In the genomic region with DNA sequence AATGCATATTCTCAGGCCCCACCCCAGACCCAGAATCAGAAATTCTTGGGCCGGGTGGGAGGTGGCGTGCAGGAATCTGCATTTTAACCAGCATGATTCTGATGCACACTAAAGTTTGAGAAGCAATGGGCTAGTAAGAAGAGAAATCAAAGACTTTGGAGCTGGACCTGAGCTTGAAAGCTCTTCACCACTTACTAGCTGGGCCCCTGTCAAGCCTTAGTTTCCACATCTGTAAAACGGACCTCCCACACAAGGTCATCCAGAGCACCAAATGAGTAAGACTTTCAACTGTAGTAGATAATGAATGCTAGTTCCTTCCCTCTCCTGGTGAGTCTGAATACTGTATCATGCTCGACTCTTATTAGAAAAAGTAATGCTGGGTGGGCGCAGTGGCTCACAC, we compare ENCODE assay signal across 30 cellular contexts.
"Had no signal": no experiment of that assay in that cellular context is flagged by ENCODE, and none has a peak within 500 bp of the region (broad histone marks: within the 10 kb centered on the region; RNA-seq: fewer than 3 reads in every experiment).

No MANE protein-coding gene starts in this region.

- H3K4me1 ChIP-seq: esophagus muscularis mucosa, foreskin keratinocyte, gastrocnemius medialis had no signal

- H3K4me3 ChIP-seq: coronary artery, dorsolateral prefrontal cortex, esophagus muscularis mucosa, gastrocnemius medialis, heart left ventricle had no signal

- H3K27me3 ChIP-seq: brain microvascular endothelial cell, dorsolateral prefrontal cortex, esophagus muscularis mucosa, gastrocnemius medialis, heart left ventricle had no signal

- H3K36me3 Mint-ChIP-seq: activated naive CD4-positive, alpha-beta T cell treated with anti-CD3 and anti-CD28 coated beads, Interleukin-2, amount 10 ng/mL, durations not matched to agents 7 days and 5 days had no signal

- H3K36me3 ChIP-seq: brain microvascular endothelial cell, gastrocnemius medialis, WERI-Rb-1 had no signal

- DNase-seq: activated B cell treated with CpG ODN at 0.5 μM for 24 hours; activated CD4-positive, alpha-beta memory T cell treated with anti-CD3 and anti-CD28 coated beads, Interleukin-2, amount 10 ng/mL, durations not matched to agents 7 days and 5 days; activated CD4-positive, alpha-beta T cell treated with anti-CD3 and anti-CD28 coated beads, Interleukin-2, amount 10 ng/mL, durations not matched to agents 24 days and 14 days; activated CD8-positive, alpha-beta memory T cell treated with anti-CD3 and anti-CD28 coated beads, Interleukin-2, amount 50 U/mL, for 48 hours; activated gamma-delta T cell; activated naive CD4-positive, alpha-beta T cell; activated naive CD4-positive, alpha-beta T cell treated with anti-CD3 and anti-CD28 coated beads, Interleukin-2, amount 10 ng/mL, durations not matched to agents 7 days and 5 days; activated naive CD8-positive, alpha-beta T cell treated with anti-CD3 and anti-CD28 coated beads, Interleukin-2, amount 10 ng/mL, durations not matched to agents 7 days and 5 days; activated T-cell treated with anti-CD3 and anti-CD28 coated beads for 4 hours; activated T-cell treated with anti-CD3 and anti-CD28 coated beads, Interleukin-2, amount 50 U/mL, for 24 hours; activated T-cell treated with anti-CD3 and anti-CD28 coated beads, Interleukin-2, amount 50 U/mL, for 72 hours; brain microvascular endothelial cell; dorsolateral prefrontal cortex; effector memory CD4-positive, alpha-beta T cell; erythroblast; foreskin keratinocyte; gastrocnemius medialis; glutamatergic neuron; heart left ventricle; T-cell; T1000; WERI-Rb-1 had no signal

- H3K4me3 Mint-ChIP-seq: activated B cell treated with CpG ODN at 0.5 μM for 24 hours; activated CD4-positive, alpha-beta memory T cell treated with anti-CD3 and anti-CD28 coated beads, Interleukin-2, amount 10 ng/mL, durations not matched to agents 7 days and 5 days; activated CD4-positive, alpha-beta T cell treated with anti-CD3 and anti-CD28 coated beads, Interleukin-2, amount 10 ng/mL, durations not matched to agents 24 days and 14 days; activated naive CD4-positive, alpha-beta T cell treated with anti-CD3 and anti-CD28 coated beads, Interleukin-2, amount 10 ng/mL, durations not matched to agents 7 days and 5 days; activated naive CD8-positive, alpha-beta T cell treated with anti-CD3 and anti-CD28 coated beads, Interleukin-2, amount 10 ng/mL, durations not matched to agents 7 days and 5 days; activated T-cell treated with anti-CD3 and anti-CD28 coated beads, Interleukin-2, amount 50 U/mL, for 24 hours; activated T-cell treated with anti-CD3 and anti-CD28 coated beads, Interleukin-2, amount 50 U/mL, for 72 hours; central memory CD8-positive, alpha-beta T cell; dendritic cell treated with granulocyte-macrophage colony-stimulating factor and Interleukin-4, amounts not matched to agents 40 ng/mL and 50 ng/mL, for 4 days; T-cell; T-helper 1 cell treated with Interleukin-12 subunit alpha and Interleukin-12 subunit beta and Interleukin-4 antibody, amounts not matched to agents 30 μg/mL and 1 μg/mL, for 36 hours; T-helper 2 cell treated with Interferon-gamma antibody and Interleukin-4, amounts not matched to agents 5 μg/mL and 100 μg/mL, for 36 hours had no signal

- H3K27me3 Mint-ChIP-seq: dendritic cell treated with granulocyte-macrophage colony-stimulating factor and Interleukin-4, amounts not matched to agents 40 ng/mL and 50 ng/mL, for 4 days had no signal

- H3K9me3 Mint-ChIP-seq: activated CD4-positive, alpha-beta T cell treated with anti-CD3 and anti-CD28 coated beads, Interleukin-2, amount 10 ng/mL, durations not matched to agents 24 days and 14 days; T-helper 2 cell treated with Interferon-gamma antibody and Interleukin-4, amounts not matched to agents 5 μg/mL and 100 μg/mL, for 36 hours had no signal

- ATAC-seq: activated CD4-positive, CD25-positive, alpha-beta regulatory T cell treated with anti-CD3 and anti-CD28 coated beads, Interleukin-2, amount 50 U/mL, for 24 hours; activated naive CD4-positive, alpha-beta T cell treated with anti-CD3 and anti-CD28 coated beads, Interleukin-2, amount 50 U/mL, for 72 hours; activated T-cell treated with anti-CD3 and anti-CD28 coated beads, Interleukin-2, amount 50 U/mL, for 72 hours; foreskin keratinocyte; gastrocnemius medialis; heart left ventricle; T-cell had no signal

- H3K27ac Mint-ChIP-seq: activated B cell treated with CpG ODN at 0.5 μM for 24 hours; activated CD4-positive, alpha-beta memory T cell treated with anti-CD3 and anti-CD28 coated beads, Interleukin-2, amount 10 ng/mL, durations not matched to agents 7 days and 5 days; activated CD4-positive, alpha-beta T cell treated with anti-CD3 and anti-CD28 coated beads, Interleukin-2, amount 10 ng/mL, durations not matched to agents 24 days and 14 days; activated naive CD4-positive, alpha-beta T cell treated with anti-CD3 and anti-CD28 coated beads, Interleukin-2, amount 10 ng/mL, durations not matched to agents 7 days and 5 days; activated naive CD4-positive, alpha-beta T cell treated with anti-CD3 and anti-CD28 coated beads, Interleukin-2, amount 50 U/mL, for 72 hours; activated naive CD8-positive, alpha-beta T cell treated with anti-CD3 and anti-CD28 coated beads, Interleukin-2, amount 10 ng/mL, durations not matched to agents 7 days and 5 days; activated T-cell treated with anti-CD3 and anti-CD28 coated beads, Interleukin-2, amount 50 U/mL, for 24 hours; activated T-cell treated with anti-CD3 and anti-CD28 coated beads, Interleukin-2, amount 50 U/mL, for 72 hours; dendritic cell treated with granulocyte-macrophage colony-stimulating factor and Interleukin-4, amounts not matched to agents 40 ng/mL and 50 ng/mL, for 4 days; T-cell; T-helper 1 cell treated with Interleukin-12 subunit alpha and Interleukin-12 subunit beta and Interleukin-4 antibody, amounts not matched to agents 30 μg/mL and 1 μg/mL, for 36 hours; T-helper 2 cell treated with Interferon-gamma antibody and Interleukin-4, amounts not matched to agents 5 μg/mL and 100 μg/mL, for 36 hours had no signal

- H3K4me1 Mint-ChIP-seq: activated B cell treated with CpG ODN at 0.5 μM for 24 hours; activated CD4-positive, alpha-beta memory T cell treated with anti-CD3 and anti-CD28 coated beads, Interleukin-2, amount 10 ng/mL, durations not matched to agents 7 days and 5 days; activated CD4-positive, alpha-beta T cell treated with anti-CD3 and anti-CD28 coated beads, Interleukin-2, amount 10 ng/mL, durations not matched to agents 24 days and 14 days; activated naive CD4-positive, alpha-beta T cell treated with anti-CD3 and anti-CD28 coated beads, Interleukin-2, amount 10 ng/mL, durations not matched to agents 7 days and 5 days; activated naive CD8-positive, alpha-beta T cell treated with anti-CD3 and anti-CD28 coated beads, Interleukin-2, amount 10 ng/mL, durations not matched to agents 7 days and 5 days; central memory CD8-positive, alpha-beta T cell; T-cell had no signal

- H3K9me3 ChIP-seq: esophagus muscularis mucosa, gastrocnemius medialis had no signal

- H3K27ac ChIP-seq: brain microvascular endothelial cell, coronary artery, dorsolateral prefrontal cortex, esophagus muscularis mucosa, foreskin keratinocyte, gastrocnemius medialis, heart left ventricle, WERI-Rb-1 had no signal
